ENCODE assay signal across 14 cellular contexts in the genomic region with DNA sequence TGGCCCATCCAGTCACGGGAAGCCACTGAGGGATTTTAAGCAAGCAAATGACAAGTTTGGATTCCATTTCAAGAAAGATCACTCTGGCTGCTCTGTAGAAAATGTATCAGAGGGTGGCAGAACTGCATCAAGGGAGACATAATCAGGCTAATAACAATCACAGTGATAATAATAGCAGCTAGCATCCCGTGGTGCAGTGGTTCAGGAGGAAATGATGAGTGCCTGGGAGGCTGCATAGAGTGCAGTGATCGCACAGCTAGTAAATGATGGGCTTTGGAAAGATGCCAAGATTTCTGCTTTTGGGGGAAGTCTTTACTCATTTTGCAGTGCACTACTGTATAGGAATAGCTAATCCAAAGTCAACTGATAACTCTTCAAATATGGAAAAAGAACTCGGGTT. TPM values are rescaled to one million over a fixed set of nuclear protein-coding genes. Genes with fewer than 3 reads are reported as not detected.
DNase-seq lines count a peak whose midpoint lies in the region; ATAC-seq, FAIRE-seq and TF ChIP-seq lines count a peak whose summit lies in the region.
"Had no signal": no experiment of that assay in that cellular context is flagged by ENCODE, and none has a peak within 500 bp of the region (broad histone marks: within the 10 kb centered on the region; RNA-seq: fewer than 3 reads in every experiment).

No MANE protein-coding gene starts in this region.

- H3K36me3 Mint-ChIP-seq in CD4-positive, CD25-positive, alpha-beta regulatory T cell = peaks cover 10% of the 10 kb centered on the region
- H3K36me3 Mint-ChIP-seq in activated T-helper 17 cell treated with anti-CD3 and anti-CD28 coated beads, Interleukin-2, amount 50 U/mL, for 72 hours (ENCODE audit: low read depth) = no peaks in the 10 kb centered on the region

- peak overlapping the region; percentile 55 to 90 (median 88) for H3K27ac Mint-ChIP-seq in CD4-positive, CD25-positive, alpha-beta regulatory T cell
- peak overlapping the region; percentile 73 for H3K27ac Mint-ChIP-seq in activated T-helper 17 cell treated with anti-CD3 and anti-CD28 coated beads, Interleukin-2, amount 50 U/mL, for 72 hours

- peak overlapping the region in 3 of 4 donors; percentile 10 to 37 (median 37) for H3K4me3 Mint-ChIP-seq in CD4-positive, CD25-positive, alpha-beta regulatory T cell
- H3K4me3 Mint-ChIP-seq in activated T-helper 17 cell treated with anti-CD3 and anti-CD28 coated beads, Interleukin-2, amount 50 U/mL, for 72 hours = peak overlapping the region; percentile 8

- TF ChIP-seq POLR2A in GM12892 (IDR thresholded peaks at IDR 0.05; ENCODE audit: low read depth, low read length) = no peak
- no peak for TF ChIP-seq POLR2A in body of pancreas (IDR thresholded peaks at IDR 0.05)

- H3K4me3 ChIP-seq in CD4-positive, CD25-positive, alpha-beta regulatory T cell (ENCODE audit: low read depth, low read length) = no peak overlapping the region
- no peak overlapping the region for H3K4me3 ChIP-seq in body of pancreas
- H3K4me3 ChIP-seq: sigmoid colon, testis had no signal

- no peaks in the 10 kb centered on the region for H3K9me3 Mint-ChIP-seq in CD4-positive, CD25-positive, alpha-beta regulatory T cell
- no peaks in the 10 kb centered on the region for H3K9me3 Mint-ChIP-seq in activated T-helper 17 cell treated with anti-CD3 and anti-CD28 coated beads, Interleukin-2, amount 50 U/mL, for 72 hours

- no peaks in the 10 kb centered on the region for H3K27me3 Mint-ChIP-seq in CD4-positive, CD25-positive, alpha-beta regulatory T cell
- H3K27me3 Mint-ChIP-seq in activated T-helper 17 cell treated with anti-CD3 and anti-CD28 coated beads, Interleukin-2, amount 50 U/mL, for 72 hours = no peaks in the 10 kb centered on the region

- H3K4me1 ChIP-seq in CD4-positive, CD25-positive, alpha-beta regulatory T cell (ENCODE audit: control insufficient read depth, insufficient read depth, low read length, poor library complexity, severe bottlenecking) = peaks cover 63% of the 10 kb centered on the region
- H3K4me1 ChIP-seq in body of pancreas = peaks cover 2% of the 10 kb centered on the region

- peaks cover 59 to 95% (median 68%) of the 10 kb centered on the region in 4 donors for H3K4me1 Mint-ChIP-seq in CD4-positive, CD25-positive, alpha-beta regulatory T cell
- H3K4me1 Mint-ChIP-seq in activated T-helper 17 cell treated with anti-CD3 and anti-CD28 coated beads, Interleukin-2, amount 50 U/mL, for 72 hours = peaks cover 63% of the 10 kb centered on the region

- no peak for TF ChIP-seq CTCF in body of pancreas (IDR thresholded peaks at IDR 0.05)

- peak; percentile 61 for FAIRE-seq in GM12892 (lab: Jason Lieb, UNC)

- no peaks in the 10 kb centered on the region for H3K27me3 ChIP-seq in CD4-positive, CD25-positive, alpha-beta regulatory T cell (ENCODE audit: control insufficient read depth, insufficient read depth, low read length)
- no peaks in the 10 kb centered on the region for H3K27me3 ChIP-seq in body of pancreas
- H3K27me3 ChIP-seq: sigmoid colon, testis had no signal

- intact Hi-C loops in body of pancreas (cut with DNase I) = no loop called here

- no peak for DNase-seq in CD4-positive, CD25-positive, alpha-beta regulatory T cell
- DNase-seq in GM12892 (ENCODE audit: insufficient read length) (no peak), lung microvascular endothelial cell (ENCODE audit: low read depth in 2 of 2) (peak; percentile 74 to 84), body of pancreas (no peak), DMS 273 (lab: John Stamatoyannopoulos, UW; ENCODE audit: unreplicated experiment) (no peak)
- no peak for DNase-seq in activated CD4-positive, alpha-beta T cell treated with anti-CD3 and anti-CD28 coated beads, Interleukin-2, amount 50 U/mL, for 1 hour
- DNase-seq: amniotic stem cell, DMS53, erythroblast, sigmoid colon, SW 1271, testis had no signal

- H3K9me3 ChIP-seq in CD4-positive, CD25-positive, alpha-beta regulatory T cell (ENCODE audit: control insufficient read depth in 2 of 2, low read length in 2 of 2) = no peaks in the 10 kb centered on the region
- H3K9me3 ChIP-seq in body of pancreas = no peaks in the 10 kb centered on the region
- H3K9me3 ChIP-seq: sigmoid colon, testis had no signal

- peak overlapping the region; percentile 34 for H3K27ac ChIP-seq in CD4-positive, CD25-positive, alpha-beta regulatory T cell (ENCODE audit: insufficient read depth, low read length, poor library complexity, severe bottlenecking)
- no peak overlapping the region for H3K27ac ChIP-seq in body of pancreas
- H3K27ac ChIP-seq: testis had no signal

- 48 to 52% methylated on average over 4 of the region's 4 CpGs for WGBS in body of pancreas, 2 donors

- H3K36me3 ChIP-seq in CD4-positive, CD25-positive, alpha-beta regulatory T cell (ENCODE audit: control insufficient read depth, insufficient read depth, low read length) = peaks cover 5% of the 10 kb centered on the region
- H3K36me3 ChIP-seq in body of pancreas (replicated peaks in 1 of 2; ENCODE audit: insufficient read depth in 1 of 2, low read depth in 2 of 2) = no peaks in the 10 kb centered on the region
- H3K36me3 ChIP-seq: sigmoid colon had no signal

- ATAC-seq in CD4-positive, CD25-positive, alpha-beta regulatory T cell (ENCODE audit: low read depth in 2 of 2) = peak; percentile 29 to 39
- ATAC-seq in activated T-helper 17 cell treated with anti-CD3 and anti-CD28 coated beads, Interleukin-2, amount 50 U/mL, for 72 hours (replicated peaks) = no peak
- no peak for ATAC-seq in body of pancreas
- no peak for ATAC-seq in activated CD4-positive, CD25-positive, alpha-beta regulatory T cell treated with anti-CD3 and anti-CD28 coated beads, Interleukin-2, amount 50 U/mL, for 24 hours

RNA-seq across cellular contexts. Expression of a gene that starts 35.8 kb away (rescaled TPM):
- 144 TPM for total RNA-seq in CD4-positive, CD25-positive, alpha-beta regulatory T cell
- polyA plus RNA-seq in CD4-positive, CD25-positive, alpha-beta regulatory T cell = 10 to 100 TPM; 50.6 to 79.7 (median 65.1) TPM
- polyA plus RNA-seq in GM12892 (2012; ENCODE audit: missing spikeins) = 10.7 TPM
- total RNA-seq in activated T-helper 17 cell treated with anti-CD3 and anti-CD28 coated beads, Interleukin-2, amount 50 U/mL, for 72 hours = 10 to 100 TPM; 45.3 to 59.1 TPM
- total RNA-seq in lung microvascular endothelial cell (11.6 and 14.3 TPM in 2 replicates), body of pancreas (10 to 100 TPM; 25.2 to 39.9 TPM)

Comparison
In these comparisons a context has a peak if more than half of its experiments do, and no peak if none do; other contexts are left out.
1. ATAC-seq: peak in CD4-positive, CD25-positive, alpha-beta regulatory T cell (2 of 2); none in activated T-helper 17 cell treated with anti-CD3 and anti-CD28 coated beads, Interleukin-2, amount 50 U/mL, for 72 hours (single experiment), body of pancreas (single experiment) and activated CD4-positive, CD25-positive, alpha-beta regulatory T cell treated with anti-CD3 and anti-CD28 coated beads, Interleukin-2, amount 50 U/mL, for 24 hours (0 of 2).
2. DNase-seq: peak in lung microvascular endothelial cell (2 of 2); none in CD4-positive, CD25-positive, alpha-beta regulatory T cell (0 of 3), GM12892 (single experiment), body of pancreas (0 of 4), DMS 273 (single experiment) and activated CD4-positive, alpha-beta T cell treated with anti-CD3 and anti-CD28 coated beads, Interleukin-2, amount 50 U/mL, for 1 hour (single experiment).